Comparison of ENCODE assay signal across 13 cellular contexts in genomic region chr12:4286228-4286627, GRCh38. TPM values are rescaled to one million over a fixed set of nuclear protein-coding genes. Genes with fewer than 3 reads are reported as not detected.
A peak's percentile ranks its signal among the peaks of the same experiment; 100 is the strongest.
DNase-seq lines count a peak whose midpoint lies in the region; ATAC-seq, FAIRE-seq and TF ChIP-seq lines count a peak whose summit lies in the region.
"Had no signal": no experiment of that assay in that cellular context is flagged by ENCODE, and none has a peak within 500 bp of the region (broad histone marks: within the 10 kb centered on the region; RNA-seq: fewer than 3 reads in every experiment).

No MANE protein-coding gene starts in this region.

- no TSS peak for BruUV-seq in GM12878 (replicated peaks; lab: Mats Ljungman, UMichigan)

- H2AFZ ChIP-seq in GM12878 (ENCODE audit: control insufficient read depth, low read depth, low read length) = no peak overlapping the region

- no peak overlapping the region for H3K27ac ChIP-seq in GM12878 (ENCODE audit: control insufficient read depth, insufficient read depth)
- H3K27ac ChIP-seq in rectal smooth muscle tissue (ENCODE audit: low read depth, low read length) = peak overlapping the region; percentile 84
- H3K27ac ChIP-seq: left lung had no signal

- peaks cover 67 to 68% of the 10 kb centered on the region in 2 experiments for H3K36me3 ChIP-seq in GM12878 (ENCODE audit: control insufficient read depth in 2 of 2, insufficient read depth in 2 of 2, low read length in 1 of 2)
- H3K36me3 ChIP-seq in rectal smooth muscle tissue (ENCODE audit: control insufficient read depth, insufficient read depth, low read length) = peaks cover 66% of the 10 kb centered on the region
- no peaks in the 10 kb centered on the region for H3K36me3 ChIP-seq in BE2C

- H3K9ac ChIP-seq in GM12878 (ENCODE audit: control insufficient read depth, insufficient read depth, low read length) (no peak overlapping the region), rectal smooth muscle tissue (ENCODE audit: low read length) (no peak overlapping the region)

- H3K27me3 ChIP-seq in GM12878 (replicated peaks in 1 of 2; ENCODE audit: control insufficient read depth in 2 of 2, insufficient read depth in 2 of 2, low read length in 1 of 2) (no peaks in the 10 kb centered on the region), rectal smooth muscle tissue (ENCODE audit: control insufficient read depth, insufficient read depth, low read length) (no peaks in the 10 kb centered on the region), BE2C (peaks cover 88% of the 10 kb centered on the region)
- H3K27me3 ChIP-seq: left lung had no signal

- intact Hi-C loops in GM12878 (cut with micrococcal nuclease; ENCODE audit: unreplicated experiment) = no loop called here

- TF ChIP-seq RAD21 in GM12878 (IDR thresholded peaks at IDR 0.05; ENCODE audit: insufficient read depth, low read depth, low read length) = no peak

- H3K4me2 ChIP-seq in GM12878 (ENCODE audit: control insufficient read depth, insufficient read depth) = no peak overlapping the region

- CTCF ChIA-PET in GM12878 (lab: Yijun Ruan, JAX) = interaction anchor here (3.6 kb wide), 1 partner anchor 401 kb away, joined by 13 read pairs; no protein-coding TSS in a partner anchor

- POLR2A ChIA-PET in GM12878 (lab: Charles Lee) = interaction anchor here (1.1 kb wide), 1 partner anchor 24 kb away, joined by 3 read pairs; no protein-coding TSS in a partner anchor

- peaks cover 16% of the 10 kb centered on the region for H4K20me1 ChIP-seq in GM12878 (ENCODE audit: control insufficient read depth, insufficient read depth)

- peak; percentile 27 for FAIRE-seq in GM12878 (lab: Jason Lieb, UNC)

- DNase-seq in SIG-M5 treated with dmso at 0.1 percent for 504 hours (lab: John Stamatoyannopoulos, UW; ENCODE audit: unreplicated experiment) (peak; percentile 38), SIG-M5 (lab: John Stamatoyannopoulos, UW) (no peak), KBM-7 (peak; percentile 28), GM12878 (ENCODE audit: low read depth, low spot score) (no peak), NCI-H345 treated with DMSO at 0.1 percent for 48 hours (lab: John Stamatoyannopoulos, UW; ENCODE audit: unreplicated experiment) (no peak), BE2C (no peak)
- DNase-seq: left lung; NCI-H510A treated with DMSO at 0.1 percent for 48 hours; SHP77 treated with DMSO at 0.1 percent for 48 hours; stimulated activated naive CD4-positive, alpha-beta T cell had no signal

- peaks cover 70% of the 10 kb centered on the region for H3K79me2 ChIP-seq in GM12878 (ENCODE audit: control insufficient read depth, insufficient read depth, low read length)

- no peak for TF ChIP-seq POLR2A in GM12878 (IDR thresholded peaks at IDR 0.05; ENCODE audit: low read depth, low read length)

- TF ChIP-seq CTCF in GM12878 (IDR thresholded peaks at IDR 0.05 in 2 of 3, conservative IDR thresholded peaks at IDR 0.05 in 1 of 3; ENCODE audit: control insufficient read depth in 2 of 3, extremely low read depth in 1 of 3, insufficient read depth in 1 of 3, low read depth in 3 of 3, low read length in 3 of 3) = no peak
- TF ChIP-seq CTCF in BE2C (IDR thresholded peaks at IDR 0.05; ENCODE audit: low read depth, low read length) = no peak

- H3K4me1 ChIP-seq in GM12878 (ENCODE audit: control insufficient read depth, insufficient read depth, low read length) (peaks cover 17% of the 10 kb centered on the region), rectal smooth muscle tissue (ENCODE audit: control insufficient read depth, insufficient read depth, low read length) (peaks cover 41% of the 10 kb centered on the region), BE2C (no peaks in the 10 kb centered on the region)

- SMC1A ChIA-PET in GM12878 (lab: Charles Lee; ENCODE audit: uncharacterized antibody, unreplicated experiment) = interaction anchor here (1.3 to 2.1 kb wide), 3 partner anchors 9 to 288 kb away, joined by 4 to 8 read pairs (median 4); no protein-coding TSS in a partner anchor

- RAD21 ChIA-PET in GM12878 (lab: Charles Lee; ENCODE audit: unreplicated experiment) = interaction anchor here (2.2 kb wide), 1 partner anchor 9 kb away, joined by 12 read pairs; no protein-coding TSS in a partner anchor

- ATAC-seq in GM12878 (peak; percentile 24), GM19023 (IDR thresholded peaks at IDR 0.05; ENCODE audit: unreplicated experiment) (no peak)
- ATAC-seq: left lung had no signal

- TF ChIP-seq EP300 in GM12878 (IDR thresholded peaks at IDR 0.05; ENCODE audit: borderline replicate concordance in 1 of 2, control insufficient read depth in 1 of 2, low read depth in 2 of 2, low read length in 2 of 2) = no peak

- WGBS in GM12878 (ENCODE audit: insufficient coverage, insufficient replicate concordance, low lambda C conversion rate, missing lambda C conversion rate) = 70% methylated on average over 12 of the region's 12 CpGs

- no peak overlapping the region for H3K4me3 ChIP-seq in GM12878
- H3K4me3 ChIP-seq in rectal smooth muscle tissue (ENCODE audit: low read length) = peak overlapping the region; percentile 14
- H3K4me3 ChIP-seq in BE2C (ENCODE audit: low read depth, low read length) = no peak overlapping the region
- H3K4me3 ChIP-seq: left lung had no signal

- in situ Hi-C loops in KBM-7 (cut with MboI; ENCODE audit: low pct_unique_long_range_greater_than_20kb, low sequenced_read_pairs) (loop anchor here (25.0 kb wide), 1 partner anchor 399 kb away; no protein-coding TSS in a partner anchor), GM12878 (cut with MboI) (no loop called here)

- H3K9me3 ChIP-seq in GM12878 (replicated peaks; ENCODE audit: control insufficient read depth, insufficient read depth, low read length) = no peaks in the 10 kb centered on the region
- H3K9me3 ChIP-seq in BE2C = no peaks in the 10 kb centered on the region
- H3K9me3 ChIP-seq: left lung had no signal

TF ChIP-seq in GM12878, 131 proteins besides CTCF, POLR2A, EP300 and RAD21 (continues in another document):
- TF ChIP-seq BMI1 (IDR thresholded peaks at IDR 0.05; ENCODE audit: borderline replicate concordance) (peak; percentile 43; the same call in 1 of the 2 replicates), CHD1 (IDR thresholded peaks at IDR 0.05; ENCODE audit: low read depth, low read length) (no peak), IKZF1 (conservative IDR thresholded peaks at IDR 0.05) (0 out of 2 replicates have a peak, but pooled peaks have one; percentile 36), FOS (IDR thresholded peaks at IDR 0.05; ENCODE audit: borderline replicate concordance, extremely low read depth, insufficient read length) (no peak), SMAD5 (IDR thresholded peaks at IDR 0.05; ENCODE audit: low read depth) (no peak), MXI1 (IDR thresholded peaks at IDR 0.05; ENCODE audit: low read depth, low read length) (no peak), DPF2 (IDR thresholded peaks at IDR 0.05) (0 out of 2 replicates have a peak, but pooled peaks have one; percentile 42), PML (IDR thresholded peaks at IDR 0.05; ENCODE audit: low read length) (no peak), YBX1 (IDR thresholded peaks at IDR 0.05) (no peak), PAX5 (IDR thresholded peaks at IDR 0.05; ENCODE audit: borderline replicate concordance, low read depth, low read length) (no peak), SUZ12 (IDR thresholded peaks at IDR 0.05; ENCODE audit: unreplicated experiment) (no peak), MTA3 (IDR thresholded peaks at IDR 0.05; ENCODE audit: borderline replicate concordance, low read length) (no peak)

RNA-seq across cellular contexts. Expression of gene CCND2, which starts 12.7 kb away (rescaled TPM):
- 335 and 378 TPM in 2 replicates for total RNA-seq in GM12878 (2013; cell fraction: nucleolus; rRNA removed)
- total RNA-seq in GM12878 (2014; rRNA removed) = 141 and 159 TPM in 2 replicates
- 162 and 163 TPM in 2 replicates for total RNA-seq in GM12878 (2014; rRNA removed; fragmentation: Illumina TruSeq; extraction: Trizol)
- total RNA-seq in GM12878 (2021) = 248 and 260 TPM in 2 replicates
- polyA plus RNA-seq in GM12878 (2011; ENCODE audit: low read depth) = 36.8 TPM
- 256 and 263 TPM in 2 replicates for polyA plus RNA-seq in GM12878 (2011; rRNA removed)
- polyA plus RNA-seq in GM12878 (2011; cell fraction: cytosol; rRNA removed) = 171 and 198 TPM in 2 replicates
- polyA plus RNA-seq in GM12878 (2011; cell fraction: nucleus; rRNA removed) = 186 and 241 TPM in 2 replicates
- 55.9 and 67.6 TPM in 2 replicates for polyA plus RNA-seq in GM12878 (2012)
- 37.5 and 44.7 TPM in 2 replicates for polyA plus RNA-seq in GM12878 (2014; fragmentation: Illumina TruSeq; extraction: Trizol)
- 100 to 1,000 TPM in 1 of 2 experiments, 10 to 100 TPM in 1; 30.1 to 100 TPM for polyA plus RNA-seq in GM12878 (2014; fragmentation: Nextera tagmentation; extraction: Ambion mirVana)
- polyA plus RNA-seq in GM12878 (2014; rRNA removed) = 73.6 and 78.9 TPM in 2 replicates
- polyA plus RNA-seq in GM12878 (2016; fragmentation: Nextera tagmentation; extraction: Ambion mirVana) = 100 to 1,000 TPM; 183 to 200 TPM
- 651 and 710 TPM in 2 replicates for polyA minus RNA-seq in GM12878 (2011; rRNA and poly(A)+ RNA removed)
- 245 and 274 TPM in 2 replicates for polyA minus RNA-seq in GM12878 (2011; cell fraction: cytosol; rRNA and poly(A)+ RNA removed)
- polyA minus RNA-seq in GM12878 (2011; cell fraction: nucleus; rRNA and poly(A)+ RNA removed) = 123 and 187 TPM in 2 replicates
- not detected for polyA plus RNA-seq in BE2C (2012; ENCODE audit: insufficient read depth, insufficient read length, low read depth)
- total RNA-seq: A172 had no signal

RNA-seq across cellular contexts. Expression of gene TIGAR, which starts 34.8 kb away (rescaled TPM):
- total RNA-seq in GM12878 (2013; cell fraction: nucleolus; rRNA removed) = 3.7 and 4.3 TPM in 2 replicates
- total RNA-seq in GM12878 (2014; rRNA removed) (8.7 and 10.6 TPM in 2 replicates), GM12878 (2014; rRNA removed; fragmentation: Illumina TruSeq; extraction: Trizol) (10.4 and 10.7 TPM in 2 replicates), GM12878 (2021) (7.6 and 11.5 TPM in 2 replicates)
- 5.8 TPM for polyA plus RNA-seq in GM12878 (2011; ENCODE audit: low read depth)
- polyA plus RNA-seq in GM12878 (2011; rRNA removed) (10.1 and 39.4 TPM in 2 replicates), GM12878 (2014; fragmentation: Illumina TruSeq; extraction: Trizol) (18.9 and 21.8 TPM in 2 replicates), GM12878 (2014; fragmentation: Nextera tagmentation; extraction: Ambion mirVana) (10 to 100 TPM; 32.9 to 45.7 TPM), GM12878 (2014; rRNA removed) (14.1 and 15.9 TPM in 2 replicates), GM12878 (2016; fragmentation: Nextera tagmentation; extraction: Ambion mirVana) (10 to 100 TPM; 39.0 to 40.6 TPM)
- polyA plus RNA-seq in GM12878 (2011; cell fraction: cytosol; rRNA removed) = 4.1 and 5.4 TPM in 2 replicates
- polyA plus RNA-seq in GM12878 (2011; cell fraction: nucleus; rRNA removed) = 3.6 and 4.6 TPM in 2 replicates
- polyA plus RNA-seq in GM12878 (2012) = 7.6 and 8.1 TPM in 2 replicates
- 2.7 and 3.1 TPM in 2 replicates for polyA minus RNA-seq in GM12878 (2011; rRNA and poly(A)+ RNA removed)
- polyA minus RNA-seq in GM12878 (2011; cell fraction: cytosol; rRNA and poly(A)+ RNA removed) = 0.67 and 1.2 TPM in 2 replicates
- polyA minus RNA-seq in GM12878 (2011; cell fraction: nucleus; rRNA and poly(A)+ RNA removed) = 2.2 and 5.0 TPM in 2 replicates
- polyA plus RNA-seq in BE2C (2012; ENCODE audit: insufficient read depth, insufficient read length, low read depth) = 9.6 TPM

Comparison
In these comparisons a context has a peak if more than half of its experiments do, and no peak if none do; other contexts are left out.
1. DNase-seq: peak in SIG-M5 treated with dmso at 0.1 percent for 504 hours (single experiment) and KBM-7 (single experiment); none in SIG-M5 (single experiment), GM12878 (single experiment), NCI-H345 treated with DMSO at 0.1 percent for 48 hours (single experiment) and BE2C (single experiment).